ENCODE assay signal across 20 cellular contexts in genomic region chr4:188727746-188728145, GRCh38.
DNase-seq lines count a peak whose midpoint lies in the region; FAIRE-seq and TF ChIP-seq lines count a peak whose summit lies in the region.
"Had no signal": no experiment of that assay in that cellular context is flagged by ENCODE, and none has a peak within 500 bp of the region (broad histone marks: within the 10 kb centered on the region; RNA-seq: fewer than 3 reads in every experiment).

No MANE protein-coding gene starts in this region.

- no peak overlapping the region for H3K9ac ChIP-seq in adipocyte (ENCODE audit: low read length)
- H3K9ac ChIP-seq: BLaER1, GM23248 had no signal

- DNase-seq in adipocyte (ENCODE audit: low read depth) (peak; percentile 26), frontal cortex (ENCODE audit: low spot score in 2 of 2) (no peak), NK-92 (lab: John Stamatoyannopoulos, UW; ENCODE audit: unreplicated experiment) (no peak), A172 (ENCODE audit: low spot score) (no peak), right atrium auricular region (ENCODE audit: low spot score) (no peak)
- DNase-seq: Caco-2; CD4-positive, CD25-positive, alpha-beta regulatory T cell; CD8-positive, alpha-beta T cell; DMS153; DND-41; GM23248; H7; HCEC 1CT had no signal

- H3K27me3 ChIP-seq in adipocyte (replicated peaks; ENCODE audit: control insufficient read depth, insufficient read depth, low read length) (no peaks in the 10 kb centered on the region), right atrium auricular region (no peaks in the 10 kb centered on the region)
- H3K27me3 ChIP-seq: BLaER1 had no signal

- H3K36me3 ChIP-seq in adipocyte (ENCODE audit: control insufficient read depth, insufficient read depth, low read length, severe bottlenecking), result no peaks in the 10 kb centered on the region
- no peaks in the 10 kb centered on the region for H3K36me3 ChIP-seq in right atrium auricular region
- H3K36me3 ChIP-seq: BLaER1 had no signal

- no peak overlapping the region for H3K27ac ChIP-seq in right atrium auricular region
- H3K27ac ChIP-seq: 22Rv1, BLaER1, C4-2B, GM23248 had no signal

- H3K4me1 ChIP-seq in adipocyte (ENCODE audit: control insufficient read depth, insufficient read depth, low read length), result peaks cover 5% of the 10 kb centered on the region
- H3K4me1 ChIP-seq in right atrium auricular region, result no peaks in the 10 kb centered on the region

- TF ChIP-seq CTCF in right atrium auricular region (IDR thresholded peaks at IDR 0.05), result no peak

- FAIRE-seq in A204.1 (lab: Jason Lieb, UNC) (peak; percentile 35), frontal cortex (lab: Jason Lieb, UNC) (peak; percentile 64)
- FAIRE-seq: G401.6, GM12892, H1 had no signal

- H3K9me3 ChIP-seq in adipocyte (ENCODE audit: control insufficient read depth, low read length) (no peaks in the 10 kb centered on the region), right atrium auricular region (no peaks in the 10 kb centered on the region)
- H3K9me3 ChIP-seq: Caco-2 had no signal

- H3K4me3 ChIP-seq in adipocyte (ENCODE audit: low read length) (no peak overlapping the region), right atrium auricular region (no peak overlapping the region)
- H3K4me3 ChIP-seq: BLaER1, GM23248 had no signal
